ENCODE assay signal across 9 cellular contexts in genomic region chr16:2039286-2040030, GRCh38. TPM values are rescaled to one million over a fixed set of nuclear protein-coding genes. Genes with fewer than 3 reads are reported as not detected.
DNase-seq lines count a peak whose midpoint lies in the region; ATAC-seq and TF ChIP-seq lines count a peak whose summit lies in the region.
"Had no signal": no experiment of that assay in that cellular context is flagged by ENCODE, and none has a peak within 500 bp of the region (broad histone marks: within the 10 kb centered on the region; RNA-seq: fewer than 3 reads in every experiment).

No MANE protein-coding gene starts in this region.

- POLR2A ChIA-PET in PC-9 (lab: Charles Lee; ENCODE audit: unreplicated experiment), result no interaction called here

- DNase-seq in PC-9 (peak in 1 of 2 experiments; percentile 31), fibroblast of mammary gland (ENCODE audit: low read depth) (peak; percentile 58), osteocyte (ENCODE audit: extremely low spot score, unreplicated experiment) (peak; percentile 95), activated gamma-delta T cell (lab: John Stamatoyannopoulos, UW) (no peak)
- DNase-seq in central memory CD4-positive, alpha-beta T cell, result no peak
- no peak for DNase-seq in activated effector memory CD4-positive, alpha-beta T cell treated with Interleukin-2 at 50 U/mL for 16 hours

- peak overlapping the region; percentile 64 for H3K27ac ChIP-seq in C4-2B
- H3K27ac ChIP-seq in PC-9, result no peak overlapping the region
- H3K27ac ChIP-seq: neutrophil had no signal

- TF ChIP-seq CTCF in C4-2B (conservative IDR thresholded peaks at IDR 0.05), result no peak
- TF ChIP-seq CTCF in PC-9 (conservative IDR thresholded peaks at IDR 0.05), result no peak
- TF ChIP-seq CTCF in fibroblast of mammary gland (conservative IDR thresholded peaks at IDR 0.05; ENCODE audit: control insufficient read depth, insufficient read depth, low read depth, low read length), result no peak
- TF ChIP-seq CTCF in osteocyte (IDR thresholded peaks at IDR 0.05), result no peak

- BruUV-seq in PC-9 (replicated peaks; lab: Mats Ljungman, UMichigan), result no TSS peak

- H3K9me2 ChIP-seq in PC-9 (ENCODE audit: insufficient read depth), result no peaks in the 10 kb centered on the region

- no peaks in the 10 kb centered on the region for H3K36me3 ChIP-seq in PC-9 (ENCODE audit: low read depth)
- H3K36me3 ChIP-seq: neutrophil had no signal

- peaks cover 32% of the 10 kb centered on the region for H3F3A ChIP-seq in PC-9 (ENCODE audit: insufficient read depth, low read depth)

- H3K79me2 ChIP-seq in PC-9 (ENCODE audit: low read depth), result no peaks in the 10 kb centered on the region

- no peaks in the 10 kb centered on the region for H3K9me3 ChIP-seq in PC-9 (ENCODE audit: insufficient read depth, low read depth)
- H3K9me3 ChIP-seq: neutrophil had no signal

- peak overlapping the region; percentile 51 for H3K4me3 Mint-ChIP-seq in osteocyte (ENCODE audit: unreplicated experiment)

- no peaks in the 10 kb centered on the region for H3K27me3 Mint-ChIP-seq in osteocyte (ENCODE audit: unreplicated experiment)

- peaks cover 74% of the 10 kb centered on the region for H3K4me1 Mint-ChIP-seq in osteocyte (ENCODE audit: unreplicated experiment)

- peak overlapping the region; percentile 96 for H3K27ac Mint-ChIP-seq in osteocyte (ENCODE audit: unreplicated experiment)

- H3K4me1 ChIP-seq in PC-9 (replicated peaks; ENCODE audit: insufficient read depth), result peaks cover 45% of the 10 kb centered on the region

- H4K20me1 ChIP-seq in PC-9 (ENCODE audit: insufficient read depth), result no peaks in the 10 kb centered on the region

- no peaks in the 10 kb centered on the region for H3K9me3 Mint-ChIP-seq in osteocyte (ENCODE audit: unreplicated experiment)

- no peak overlapping the region for H2AFZ ChIP-seq in PC-9

- no peak for ATAC-seq in GM21619 (IDR thresholded peaks at IDR 0.05; ENCODE audit: unreplicated experiment)

- H3K27me3 ChIP-seq in PC-9 (ENCODE audit: insufficient read depth, low read depth), result no peaks in the 10 kb centered on the region

- peaks cover 2% of the 10 kb centered on the region for H3K36me3 Mint-ChIP-seq in osteocyte (ENCODE audit: unreplicated experiment)

- intact Hi-C loops in PC-9 (cut with micrococcal nuclease; ENCODE audit: unreplicated experiment), result loop anchor here (10.0 kb wide), 1 partner anchor 565 kb away; no protein-coding TSS in a partner anchor

- H3K4me3 ChIP-seq in PC-9 (no peak overlapping the region), fibroblast of mammary gland (ENCODE audit: control insufficient read depth, low read depth, low read length) (no peak overlapping the region)

- peak overlapping the region; percentile 71; the same call in 1 of the 2 replicates for H3K4me2 ChIP-seq in PC-9

- CTCF ChIA-PET in PC-9 (lab: Charles Lee), result no interaction called here

RNA-seq across cellular contexts. Expression of gene NTHL1, which starts 8.2 kb away (rescaled TPM):
- total RNA-seq in PC-9 (2021), result 47.3 and 66.6 TPM in 2 replicates
- total RNA-seq in osteocyte, result 22.2 and 24.3 TPM in 2 replicates

RNA-seq across cellular contexts. Expression of gene TSC2, which starts 8.3 kb away (rescaled TPM):
- total RNA-seq in PC-9 (2021) (166 and 170 TPM in 2 replicates), osteocyte (183 and 194 TPM in 2 replicates)

RNA-seq across cellular contexts. Expression of gene NHERF2, which starts 12.8 kb away (rescaled TPM):
- total RNA-seq in PC-9 (2021) (104 and 144 TPM in 2 replicates), osteocyte (143 and 146 TPM in 2 replicates)

RNA-seq across cellular contexts. Expression of gene NPW, which starts 19.9 kb away (rescaled TPM):
- 4.0 and 8.1 TPM in 2 replicates for total RNA-seq in PC-9 (2021)
- total RNA-seq in osteocyte, result 4.1 and 4.4 TPM in 2 replicates

RNA-seq across cellular contexts. Expression of gene ZNF598, which starts 29.8 kb away (rescaled TPM):
- total RNA-seq in PC-9 (2021) (68.4 and 72.5 TPM in 2 replicates), osteocyte (45.4 and 46.9 TPM in 2 replicates)

Comparison
In these comparisons a context has a peak if more than half of its experiments do, and no peak if none do; other contexts are left out.
1. DNase-seq: peak in fibroblast of mammary gland (single experiment) and osteocyte (single experiment); none in activated gamma-delta T cell (single experiment), central memory CD4-positive, alpha-beta T cell (single experiment) and activated effector memory CD4-positive, alpha-beta T cell treated with Interleukin-2 at 50 U/mL for 16 hours (single experiment).